ENCODE assay signal across 1 cellular context in the genomic region with DNA sequence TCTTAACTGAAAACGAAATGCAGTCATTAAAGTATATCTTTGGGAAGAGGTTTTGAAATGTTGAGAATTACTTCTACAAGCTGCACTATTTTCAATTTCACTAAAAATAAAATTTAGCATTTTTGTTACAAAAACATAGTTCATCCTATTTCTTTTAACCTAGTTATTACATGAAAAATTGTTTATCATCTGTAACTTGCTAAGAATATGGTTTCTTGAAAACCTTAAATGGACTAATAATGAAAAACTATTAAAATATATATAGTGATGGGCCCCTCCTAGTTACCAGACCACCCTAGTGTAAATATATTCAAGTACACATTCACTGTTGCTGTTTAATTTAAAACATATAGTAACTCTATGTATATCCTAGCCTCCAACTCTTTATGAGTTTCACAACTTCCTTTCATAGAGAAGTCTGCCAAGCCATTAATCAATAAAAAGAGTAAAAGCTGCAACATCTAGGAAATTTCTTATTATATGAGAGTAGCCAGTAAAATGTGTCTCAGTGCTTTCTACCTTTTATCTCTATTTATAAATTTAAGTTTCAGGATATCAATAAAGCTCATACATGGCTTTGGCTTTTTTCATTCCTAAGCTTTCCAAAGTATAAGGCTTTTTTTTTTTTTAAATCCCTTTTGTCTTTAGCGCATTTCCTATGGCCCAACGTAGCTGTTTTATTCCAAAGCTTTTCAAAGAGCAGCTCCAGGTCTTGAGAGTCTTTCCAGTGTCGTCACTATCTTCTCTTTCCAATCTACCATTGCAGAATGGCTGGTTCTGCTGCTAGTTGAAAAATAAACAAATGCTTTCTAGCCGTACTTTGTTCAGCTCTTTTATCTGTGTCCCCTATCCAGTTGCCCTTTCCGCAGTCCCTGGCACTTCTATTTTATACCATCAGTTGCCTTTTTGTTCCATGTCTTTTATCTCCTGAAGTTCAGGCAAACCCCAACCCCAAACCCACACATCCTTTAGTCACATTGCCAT.
TF ChIP-seq lines count a peak whose summit lies in the region.

No MANE protein-coding gene starts in this region.

TF ChIP-seq in HEK293, 187 proteins besides CTCF, POLR2A, EP300 and RAD21 (continued from another document and continues in another):
- TF ChIP-seq PRDM6 (tag by site-specific recombination; IDR thresholded peaks at IDR 0.05) = peak; percentile 90
- no peak for TF ChIP-seq ZBTB1 (tag by site-specific recombination; IDR thresholded peaks at IDR 0.05)
- TF ChIP-seq KLF7 (tag by site-specific recombination; IDR thresholded peaks at IDR 0.05; ENCODE audit: borderline replicate concordance) = no peak
- no peak for TF ChIP-seq ZNF174 (tag by site-specific recombination; IDR thresholded peaks at IDR 0.05)
- TF ChIP-seq ZNF692 (tag by site-specific recombination; IDR thresholded peaks at IDR 0.05) = peak; percentile 18; the same call in 1 of the 2 replicates
- 0 out of 2 replicates have a peak, but pooled peaks have one; percentile 10 for TF ChIP-seq WT1 (tag by site-specific recombination; IDR thresholded peaks at IDR 0.05)
- TF ChIP-seq SP7 (tag by site-specific recombination; IDR thresholded peaks at IDR 0.05) = peak; percentile 20; the same call in 1 of the 2 replicates
- peak; percentile 43; the same call in 1 of the 2 replicates for TF ChIP-seq ZEB2 (tag by site-specific recombination; IDR thresholded peaks at IDR 0.05)
- peak; percentile 28; the same call in 1 of the 2 replicates for TF ChIP-seq ZNF394 (tag by site-specific recombination; IDR thresholded peaks at IDR 0.05; ENCODE audit: borderline replicate concordance)
- peak; percentile 83 for TF ChIP-seq ATF2 (tag by site-specific recombination; IDR thresholded peaks at IDR 0.05; ENCODE audit: low read depth)
- TF ChIP-seq ZNF2 (tag by site-specific recombination; IDR thresholded peaks at IDR 0.05) = 0 out of 2 replicates have a peak, but pooled peaks have one; percentile 57
- TF ChIP-seq PRDM1 (tag by site-specific recombination; IDR thresholded peaks at IDR 0.05) = peak; percentile 69; the same call in 1 of the 2 replicates
- peak; percentile 87 for TF ChIP-seq ZBTB17 (tag by site-specific recombination; IDR thresholded peaks at IDR 0.05)
- 0 out of 2 replicates have a peak, but pooled peaks have one; percentile 12 for TF ChIP-seq ZNF558 (tag by site-specific recombination; IDR thresholded peaks at IDR 0.05)
- no peak; the same call in 1 of the 2 replicates for TF ChIP-seq ZNF335 (tag by site-specific recombination; conservative IDR thresholded peaks at IDR 0.05)
- peak; percentile 76 for TF ChIP-seq MZF1 (tag by site-specific recombination; IDR thresholded peaks at IDR 0.05; ENCODE audit: borderline replicate concordance)
- TF ChIP-seq ZNF24 (tag by site-specific recombination; IDR thresholded peaks at IDR 0.05) = peak; percentile 49
- 0 out of 2 replicates have a peak, but pooled peaks have one; percentile 17 for TF ChIP-seq ZFP69B (tag by site-specific recombination; IDR thresholded peaks at IDR 0.05)
- TF ChIP-seq, protein P1, sequence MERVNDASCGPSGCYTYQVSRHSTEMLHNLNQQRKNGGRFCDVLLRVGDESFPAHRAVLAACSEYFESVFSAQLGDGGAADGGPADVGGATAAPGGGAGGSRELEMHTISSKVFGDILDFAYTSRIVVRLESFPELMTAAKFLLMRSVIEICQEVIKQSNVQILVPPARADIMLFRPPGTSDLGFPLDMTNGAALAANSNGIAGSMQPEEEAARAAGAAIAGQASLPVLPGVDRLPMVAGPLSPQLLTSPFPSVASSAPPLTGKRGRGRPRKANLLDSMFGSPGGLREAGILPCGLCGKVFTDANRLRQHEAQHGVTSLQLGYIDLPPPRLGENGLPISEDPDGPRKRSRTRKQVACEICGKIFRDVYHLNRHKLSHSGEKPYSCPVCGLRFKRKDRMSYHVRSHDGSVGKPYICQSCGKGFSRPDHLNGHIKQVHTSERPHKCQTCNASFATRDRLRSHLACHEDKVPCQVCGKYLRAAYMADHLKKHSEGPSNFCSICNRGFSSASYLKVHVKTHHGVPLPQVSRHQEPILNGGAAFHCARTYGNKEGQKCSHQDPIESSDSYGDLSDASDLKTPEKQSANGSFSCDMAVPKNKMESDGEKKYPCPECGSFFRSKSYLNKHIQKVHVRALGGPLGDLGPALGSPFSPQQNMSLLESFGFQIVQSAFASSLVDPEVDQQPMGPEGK (tag by site-specific recombination; IDR thresholded peaks at IDR 0.05) = peak; percentile 45; the same call in 1 of the 2 replicates
- TF ChIP-seq, protein P2, sequence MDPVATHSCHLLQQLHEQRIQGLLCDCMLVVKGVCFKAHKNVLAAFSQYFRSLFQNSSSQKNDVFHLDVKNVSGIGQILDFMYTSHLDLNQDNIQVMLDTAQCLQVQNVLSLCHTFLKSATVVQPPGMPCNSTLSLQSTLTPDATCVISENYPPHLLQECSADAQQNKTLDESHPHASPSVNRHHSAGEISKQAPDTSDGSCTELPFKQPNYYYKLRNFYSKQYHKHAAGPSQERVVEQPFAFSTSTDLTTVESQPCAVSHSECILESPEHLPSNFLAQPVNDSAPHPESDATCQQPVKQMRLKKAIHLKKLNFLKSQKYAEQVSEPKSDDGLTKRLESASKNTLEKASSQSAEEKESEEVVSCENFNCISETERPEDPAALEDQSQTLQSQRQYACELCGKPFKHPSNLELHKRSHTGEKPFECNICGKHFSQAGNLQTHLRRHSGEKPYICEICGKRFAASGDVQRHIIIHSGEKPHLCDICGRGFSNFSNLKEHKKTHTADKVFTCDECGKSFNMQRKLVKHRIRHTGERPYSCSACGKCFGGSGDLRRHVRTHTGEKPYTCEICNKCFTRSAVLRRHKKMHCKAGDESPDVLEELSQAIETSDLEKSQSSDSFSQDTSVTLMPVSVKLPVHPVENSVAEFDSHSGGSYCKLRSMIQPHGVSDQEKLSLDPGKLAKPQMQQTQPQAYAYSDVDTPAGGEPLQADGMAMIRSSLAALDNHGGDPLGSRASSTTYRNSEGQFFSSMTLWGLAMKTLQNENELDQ (tag by site-specific recombination; IDR thresholded peaks at IDR 0.05; ENCODE audit: low read depth) = peak; percentile 71; the same call in 1 of the 2 replicates
- no peak for TF ChIP-seq ZNF610 (tag by site-specific recombination; IDR thresholded peaks at IDR 0.05; ENCODE audit: borderline replicate concordance)
- peak; percentile 62 for TF ChIP-seq ZNF366 (tag by site-specific recombination; conservative IDR thresholded peaks at IDR 0.05)
- peak; percentile 52; the same call in 1 of the 2 replicates for TF ChIP-seq ZBTB21 (tag by site-specific recombination; IDR thresholded peaks at IDR 0.05)
- TF ChIP-seq ZBTB6 (tag by site-specific recombination; IDR thresholded peaks at IDR 0.05) = peak; percentile 62; the same call in 1 of the 2 replicates
- TF ChIP-seq, protein P3, sequence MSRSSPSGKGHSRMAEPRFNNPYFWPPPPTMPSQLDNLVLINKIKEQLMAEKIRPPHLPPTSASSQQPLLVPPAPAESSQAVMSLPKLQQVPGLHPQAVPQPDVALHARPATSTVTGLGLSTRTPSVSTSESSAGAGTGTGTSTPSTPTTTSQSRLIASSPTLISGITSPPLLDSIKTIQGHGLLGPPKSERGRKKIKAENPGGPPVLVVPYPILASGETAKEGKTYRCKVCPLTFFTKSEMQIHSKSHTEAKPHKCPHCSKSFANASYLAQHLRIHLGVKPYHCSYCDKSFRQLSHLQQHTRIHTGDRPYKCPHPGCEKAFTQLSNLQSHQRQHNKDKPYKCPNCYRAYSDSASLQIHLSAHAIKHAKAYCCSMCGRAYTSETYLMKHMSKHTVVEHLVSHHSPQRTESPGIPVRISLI (tag by site-specific recombination; IDR thresholded peaks at IDR 0.05) = peak; percentile 85; the same call in 1 of the 2 replicates
- TF ChIP-seq ZNF157 (tag by site-specific recombination; IDR thresholded peaks at IDR 0.05) = no peak
- 0 out of 2 replicates have a peak, but pooled peaks have one; percentile 5 for TF ChIP-seq TCF7L2 (IDR thresholded peaks at IDR 0.05; ENCODE audit: borderline replicate concordance, low read depth, low read length)
- no peak for TF ChIP-seq ZNF311 (tag by site-specific recombination; IDR thresholded peaks at IDR 0.05; ENCODE audit: borderline replicate concordance)
- TF ChIP-seq, protein P4, sequence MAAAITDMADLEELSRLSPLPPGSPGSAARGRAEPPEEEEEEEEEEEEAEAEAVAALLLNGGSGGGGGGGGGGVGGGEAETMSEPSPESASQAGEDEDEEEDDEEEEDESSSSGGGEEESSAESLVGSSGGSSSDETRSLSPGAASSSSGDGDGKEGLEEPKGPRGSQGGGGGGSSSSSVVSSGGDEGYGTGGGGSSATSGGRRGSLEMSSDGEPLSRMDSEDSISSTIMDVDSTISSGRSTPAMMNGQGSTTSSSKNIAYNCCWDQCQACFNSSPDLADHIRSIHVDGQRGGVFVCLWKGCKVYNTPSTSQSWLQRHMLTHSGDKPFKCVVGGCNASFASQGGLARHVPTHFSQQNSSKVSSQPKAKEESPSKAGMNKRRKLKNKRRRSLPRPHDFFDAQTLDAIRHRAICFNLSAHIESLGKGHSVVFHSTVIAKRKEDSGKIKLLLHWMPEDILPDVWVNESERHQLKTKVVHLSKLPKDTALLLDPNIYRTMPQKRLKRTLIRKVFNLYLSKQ (tag by site-specific recombination; IDR thresholded peaks at IDR 0.05; ENCODE audit: borderline replicate concordance) = no peak
- peak; percentile 85 for TF ChIP-seq ZNF629 (tag by site-specific recombination; IDR thresholded peaks at IDR 0.05)
- TF ChIP-seq ZNF777 (tag by site-specific recombination; IDR thresholded peaks at IDR 0.05; ENCODE audit: borderline replicate concordance) = no peak
- peak; percentile 85 for TF ChIP-seq ZBTB48 (tag by site-specific recombination; IDR thresholded peaks at IDR 0.05)
- TF ChIP-seq KLF16 (tag by site-specific recombination; IDR thresholded peaks at IDR 0.05) = no peak
- TF ChIP-seq TRIM28 (IDR thresholded peaks at IDR 0.05; ENCODE audit: borderline replicate concordance, low read length) = no peak
